In the genomic region with DNA sequence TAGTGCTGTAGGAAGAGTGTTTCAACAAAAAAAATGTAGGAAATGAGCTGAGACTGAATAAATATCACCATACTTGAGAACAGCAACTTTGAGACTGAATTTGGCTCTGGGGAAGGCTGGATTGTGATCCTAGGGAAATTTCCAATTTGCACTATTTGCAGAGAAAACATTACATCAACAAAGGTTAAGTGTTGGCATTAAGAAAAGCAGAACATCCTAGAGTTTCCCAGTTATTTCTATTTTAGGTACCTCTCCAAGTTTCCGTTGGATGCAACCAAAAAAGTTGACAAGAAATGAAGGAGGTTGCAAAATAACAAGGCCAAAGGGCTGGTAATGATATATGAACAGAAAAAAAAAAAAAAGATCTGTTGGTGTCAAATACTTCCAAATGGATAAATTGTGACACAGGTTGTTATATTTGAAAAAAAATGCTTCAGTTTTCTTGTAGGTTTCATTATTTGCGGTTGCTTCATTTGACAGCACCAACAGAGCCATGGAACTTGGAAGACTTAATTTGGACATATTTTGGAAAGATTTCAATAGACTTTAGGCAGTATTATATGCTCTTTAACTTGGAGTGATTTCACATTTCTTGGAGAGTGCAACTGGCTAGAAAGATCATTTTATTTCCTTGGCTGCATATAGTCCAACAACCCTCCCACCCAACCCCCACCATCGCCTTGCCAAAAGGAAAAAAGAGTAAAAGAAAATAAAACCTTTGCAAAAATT, we compare ENCODE assay signal across 19 cellular contexts.
DNase-seq lines count a peak whose midpoint lies in the region; ATAC-seq, FAIRE-seq and TF ChIP-seq lines count a peak whose summit lies in the region.
"Had no signal": no experiment of that assay in that cellular context is flagged by ENCODE, and none has a peak within 500 bp of the region (broad histone marks: within the 10 kb centered on the region; RNA-seq: fewer than 3 reads in every experiment).

No MANE protein-coding gene starts in this region.

- H3K4me3 ChIP-seq in mammary epithelial cell (replicated peaks in 1 of 3; ENCODE audit: insufficient read depth in 1 of 3, low read depth in 2 of 3, low read length in 3 of 3): no peak overlapping the region
- no peak overlapping the region for H3K4me3 ChIP-seq in endothelial cell of umbilical vein (replicated peaks in 1 of 3; ENCODE audit: insufficient read depth in 1 of 3, low read depth in 1 of 3, low read length in 3 of 3)
- no peak overlapping the region for H3K4me3 ChIP-seq in neural cell (ENCODE audit: low read length)
- H3K4me3 ChIP-seq: GM23248 had no signal

- H3K9me3 Mint-ChIP-seq in MCF 10A (ENCODE audit: unreplicated experiment): no peaks in the 10 kb centered on the region

- peak overlapping the region; percentile 17 for H3K27ac Mint-ChIP-seq in MCF 10A (ENCODE audit: low read depth, unreplicated experiment)

- no peaks in the 10 kb centered on the region for H3K27me3 ChIP-seq in mammary epithelial cell (ENCODE audit: insufficient read depth, low read length)
- no peaks in the 10 kb centered on the region for H3K27me3 ChIP-seq in endothelial cell of umbilical vein (ENCODE audit: control insufficient read depth in 2 of 2, insufficient read depth in 2 of 2, low read length in 2 of 2)
- H3K27me3 ChIP-seq in neural cell (ENCODE audit: insufficient read depth, low read depth, low read length): no peaks in the 10 kb centered on the region
- H3K27me3 ChIP-seq: BE2C had no signal

- H3K27ac ChIP-seq in mammary epithelial cell (ENCODE audit: insufficient read depth, low read depth, low read length) (no peak overlapping the region), endothelial cell of umbilical vein (ENCODE audit: insufficient read depth, low read depth, low read length) (no peak overlapping the region), neural cell (ENCODE audit: low read length) (peak overlapping the region; percentile 45)
- H3K27ac ChIP-seq: GM23248 had no signal

- FAIRE-seq in endothelial cell of umbilical vein (lab: Jason Lieb, UNC): no peak
- FAIRE-seq: GM12892 had no signal

- dilution Hi-C loops in mammary epithelial cell (cut with HindIII; ENCODE audit: low sequenced_read_pairs): no loop called here
- dilution Hi-C loops in endothelial cell of umbilical vein (cut with MboI; ENCODE audit: extremely low pct_ligation_motif_present, low sequenced_read_pairs): no loop called here

- no peaks in the 10 kb centered on the region for H3K79me2 ChIP-seq in mammary epithelial cell (ENCODE audit: insufficient read depth, low read length)
- H3K79me2 ChIP-seq in endothelial cell of umbilical vein (ENCODE audit: control insufficient read depth, insufficient read depth, low read length): no peaks in the 10 kb centered on the region
- no peaks in the 10 kb centered on the region for H3K79me2 ChIP-seq in neural cell (replicated peaks; ENCODE audit: insufficient read depth, low read length)

- TF ChIP-seq CTCF in MCF 10A (IDR thresholded peaks at IDR 0.05; ENCODE audit: unreplicated experiment): no peak
- no peak for TF ChIP-seq CTCF in mammary epithelial cell (conservative IDR thresholded peaks at IDR 0.05 in 1 of 2, IDR thresholded peaks at IDR 0.05 in 1 of 2; ENCODE audit: extremely low read depth in 1 of 2, insufficient read depth in 1 of 2, low read depth in 1 of 2, low read length in 2 of 2)
- TF ChIP-seq CTCF in endothelial cell of umbilical vein (IDR thresholded peaks at IDR 0.05; ENCODE audit: extremely low read depth in 1 of 2, insufficient read depth in 1 of 2, low read depth in 1 of 2, low read length in 2 of 2): no peak
- TF ChIP-seq CTCF in neural cell (IDR thresholded peaks at IDR 0.05; ENCODE audit: poor library complexity, severe bottlenecking): no peak

- no peak for TF ChIP-seq RAD21 in neural cell (conservative IDR thresholded peaks at IDR 0.05)

- in situ Hi-C loops in mammary epithelial cell (cut with MboI; ENCODE audit: low sequenced_read_pairs in 2 of 2): no loop called here

- POLR2A ChIA-PET in MCF 10A (lab: Yijun Ruan, JAX) (interaction anchor here (0.6 kb wide), 1 partner anchor 191 kb away, joined by 3 read pairs; no protein-coding TSS in a partner anchor), endothelial cell of umbilical vein (lab: Charles Lee) (no interaction called here)

- 69% methylated on average over 2 of the region's 3 CpGs for WGBS in mammary epithelial cell (ENCODE audit: low coverage, missing lambda C conversion rate)

- H3K9me1 ChIP-seq in endothelial cell of umbilical vein (replicated peaks; ENCODE audit: control insufficient read depth, extremely low read depth, insufficient read depth, low read length): no peaks in the 10 kb centered on the region

- DNase-seq in MCF 10A (ENCODE audit: unreplicated experiment): no peak
- no peak for DNase-seq in mammary epithelial cell
- peak; percentile 20 to 54 for DNase-seq in NCI-H446 (lab: John Stamatoyannopoulos, UW)
- DNase-seq in endothelial cell of umbilical vein (ENCODE audit: low read depth, low spot score): peak; percentile 79
- DNase-seq in NCI-H1436 (lab: John Stamatoyannopoulos, UW): no peak
- DNase-seq in NCI-H146 (lab: John Stamatoyannopoulos, UW): no peak
- DNase-seq: BE2C, GM23248, HCEC 1CT, KG1, NCI-H1092 treated with DMSO at 0.1 percent for 48 hours, NCI-H2029 treated with DMSO at 0.1 percent for 48 hours, NCI-H2171, NCI-H774, OCI-M1 had no signal

- H3K36me3 Mint-ChIP-seq in MCF 10A (ENCODE audit: insufficient read depth, unreplicated experiment): no peaks in the 10 kb centered on the region

- TF ChIP-seq EP300 in neural cell (conservative IDR thresholded peaks at IDR 0.05; ENCODE audit: poor library complexity, severe bottlenecking): no peak

- H3K9me3 ChIP-seq in mammary epithelial cell (replicated peaks; ENCODE audit: insufficient read depth, low read length) (no peaks in the 10 kb centered on the region), endothelial cell of umbilical vein (replicated peaks; ENCODE audit: control insufficient read depth, insufficient read depth, low read length) (no peaks in the 10 kb centered on the region), neural cell (ENCODE audit: low read length) (no peaks in the 10 kb centered on the region)
- H3K9me3 ChIP-seq: BE2C had no signal

- CTCF ChIA-PET in MCF 10A (lab: Yijun Ruan, JAX) (interaction anchor here (0.9 kb wide), 1 partner anchor 57 kb away, joined by 3 read pairs; no protein-coding TSS in a partner anchor), mammary epithelial cell (lab: Charles Lee; ENCODE audit: low non-redundant PET) (no interaction called here), endothelial cell of umbilical vein (lab: Charles Lee) (interaction anchor here (1.0 kb wide), 1 partner anchor 10 kb away, joined by 4 read pairs; no protein-coding TSS in a partner anchor)

- H3K36me3 ChIP-seq in mammary epithelial cell (ENCODE audit: insufficient read depth, low read length) (no peaks in the 10 kb centered on the region), endothelial cell of umbilical vein (ENCODE audit: control insufficient read depth in 2 of 2, extremely low read depth in 1 of 2, insufficient read depth in 2 of 2, low read length in 2 of 2) (no peaks in the 10 kb centered on the region), neural cell (ENCODE audit: insufficient read depth, low read length) (no peaks in the 10 kb centered on the region)
- H3K36me3 ChIP-seq: BE2C had no signal

- H2AFZ ChIP-seq in mammary epithelial cell (ENCODE audit: low read depth, low read length) (no peak overlapping the region), endothelial cell of umbilical vein (ENCODE audit: low read depth, low read length) (no peak overlapping the region), neural cell (ENCODE audit: low read depth, low read length) (peak overlapping the region; percentile 28)
- H2AFZ ChIP-seq: GM23248 had no signal

- H3K4me1 ChIP-seq in mammary epithelial cell (ENCODE audit: insufficient read depth, low read length) (no peaks in the 10 kb centered on the region), endothelial cell of umbilical vein (ENCODE audit: control insufficient read depth, extremely low read depth, insufficient read depth, low read length) (no peaks in the 10 kb centered on the region)

- no peaks in the 10 kb centered on the region for H3F3A ChIP-seq in neural cell (ENCODE audit: insufficient read depth, low read length, poor library complexity, severe bottlenecking)

- peaks cover 9% of the 10 kb centered on the region for H3K4me1 Mint-ChIP-seq in MCF 10A (ENCODE audit: insufficient read depth, unreplicated experiment)

- no peak for ATAC-seq in GM19463 (IDR thresholded peaks at IDR 0.05; ENCODE audit: unreplicated experiment)
- ATAC-seq: Right ventricle myocardium inferior had no signal

- no peaks in the 10 kb centered on the region for H3K27me3 Mint-ChIP-seq in MCF 10A (ENCODE audit: insufficient read depth, unreplicated experiment)

- H4K20me1 ChIP-seq in mammary epithelial cell (ENCODE audit: insufficient read depth, low read length) (no peaks in the 10 kb centered on the region), endothelial cell of umbilical vein (replicated peaks; ENCODE audit: control insufficient read depth, extremely low read depth, insufficient read depth, low read length) (no peaks in the 10 kb centered on the region), neural cell (ENCODE audit: insufficient read depth) (no peaks in the 10 kb centered on the region)

- no peaks in the 10 kb centered on the region for H3K9me2 ChIP-seq in neural cell (ENCODE audit: insufficient read depth, low read length)

- BruUV-seq in MCF 10A (replicated peaks; lab: Mats Ljungman, UMichigan) (no TSS peak), mammary epithelial cell (replicated peaks; lab: Mats Ljungman, UMichigan) (no TSS peak), endothelial cell of umbilical vein (replicated peaks; lab: Mats Ljungman, UMichigan) (no TSS peak)

- intact Hi-C loops in MCF 10A (cut with micrococcal nuclease): no loop called here
- intact Hi-C loops in mammary epithelial cell (cut with micrococcal nuclease): no loop called here
- intact Hi-C loops in endothelial cell of umbilical vein (cut with micrococcal nuclease): no loop called here

- TF ChIP-seq POLR2A in endothelial cell of umbilical vein (IDR thresholded peaks at IDR 0.05; ENCODE audit: low read depth, low read length): no peak

- H3K9ac ChIP-seq in mammary epithelial cell (ENCODE audit: insufficient read depth, low read length): no peak overlapping the region
- no peak overlapping the region for H3K9ac ChIP-seq in endothelial cell of umbilical vein (replicated peaks; ENCODE audit: extremely low read depth, insufficient read depth, low read length)
- no peak overlapping the region for H3K9ac ChIP-seq in neural cell (ENCODE audit: low read length)
- H3K9ac ChIP-seq: GM23248 had no signal

- H3K4me3 Mint-ChIP-seq in MCF 10A (ENCODE audit: unreplicated experiment): no peak overlapping the region

- H3K4me2 ChIP-seq in mammary epithelial cell (ENCODE audit: insufficient read depth, low read depth, low read length): no peak overlapping the region
- H3K4me2 ChIP-seq in endothelial cell of umbilical vein (ENCODE audit: insufficient read depth, low read length): no peak overlapping the region
- H3K4me2 ChIP-seq in neural cell (ENCODE audit: low read length): no peak overlapping the region

TF ChIP-seq in endothelial cell of umbilical vein, 7 proteins besides CTCF, POLR2A, EP300 and RAD21 (continues in another document):
- TF ChIP-seq FOS (IDR thresholded peaks at IDR 0.05; ENCODE audit: borderline replicate concordance, insufficient read depth, low read length): no peak

TF ChIP-seq in neural cell, 6 proteins besides CTCF, POLR2A, EP300 and RAD21:
- TF ChIP-seq SMC3 (conservative IDR thresholded peaks at IDR 0.05; ENCODE audit: poor library complexity): no peak

Comparison
In these comparisons a context has a peak if more than half of its experiments do, and no peak if none do; other contexts are left out.
1. DNase-seq: peak in NCI-H446 (2 of 2) and endothelial cell of umbilical vein (single experiment); none in MCF 10A (single experiment), mammary epithelial cell (single experiment), NCI-H1436 (single experiment) and NCI-H146 (single experiment).